In the genomic region with DNA sequence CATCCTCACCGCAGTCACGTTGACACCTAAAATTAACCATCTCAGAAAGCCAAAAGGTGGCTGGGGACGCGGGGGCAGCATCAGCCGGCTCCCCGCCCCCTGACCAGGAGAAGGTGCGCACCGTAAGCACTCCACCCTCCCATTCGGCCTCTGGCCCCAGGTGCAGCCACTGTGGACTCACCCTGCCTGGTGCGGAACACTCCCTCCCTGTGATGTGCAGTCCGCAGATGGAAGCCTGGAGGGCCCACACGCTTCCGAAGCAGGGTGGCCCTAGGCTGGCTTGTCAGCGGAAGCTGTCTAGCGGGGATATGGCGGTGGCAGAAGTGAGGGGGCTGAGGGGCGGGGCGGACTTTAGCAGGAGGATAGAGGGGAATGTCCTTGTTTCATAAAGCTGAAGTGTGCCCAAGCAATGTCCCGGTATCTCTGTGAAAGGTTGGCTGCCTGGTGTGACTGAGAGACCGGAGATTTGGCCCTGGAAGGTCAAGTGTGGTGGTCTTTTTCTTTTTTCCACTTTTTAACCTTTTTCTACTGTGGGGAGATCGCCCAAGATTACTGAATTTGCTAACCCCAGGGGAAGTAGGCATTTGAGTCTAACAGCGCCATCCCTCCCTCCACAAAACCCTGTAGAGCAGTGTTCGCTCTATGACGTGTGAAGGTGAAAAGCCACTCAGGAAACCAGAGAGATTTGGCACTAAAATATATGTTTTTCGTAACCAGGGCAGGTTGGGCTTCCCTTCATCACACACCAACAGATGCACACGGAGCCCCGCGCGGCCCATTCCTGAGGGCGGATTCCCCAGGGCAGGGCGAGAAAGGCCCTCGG, we compare ENCODE assay signal across 12 cellular contexts.
DNase-seq lines count a peak whose midpoint lies in the region; ATAC-seq, FAIRE-seq and TF ChIP-seq lines count a peak whose summit lies in the region.
"Had no signal": no experiment of that assay in that cellular context is flagged by ENCODE, and none has a peak within 500 bp of the region (broad histone marks: within the 10 kb centered on the region; RNA-seq: fewer than 3 reads in every experiment).

No MANE protein-coding gene starts in this region.

- H2BK120ac ChIP-seq in H9 (ENCODE audit: low read depth, low read length, poor library complexity, severe bottlenecking), result no peak overlapping the region

- H4K91ac ChIP-seq in H9 (ENCODE audit: insufficient read length, low read depth, low read length), result no peak overlapping the region

- H2AFZ ChIP-seq in H9 (ENCODE audit: low read length) (no peak overlapping the region), keratinocyte (ENCODE audit: control insufficient read depth, low read length) (peak overlapping the region; percentile 40)

- no peaks in the 10 kb centered on the region for H3K9me1 ChIP-seq in keratinocyte (ENCODE audit: control insufficient read depth, extremely low read depth, insufficient read depth, low read length)

- H3K79me1 ChIP-seq in H9 (ENCODE audit: insufficient read depth, low read depth, low read length, poor library complexity, severe bottlenecking), result no peaks in the 10 kb centered on the region

- H3K56ac ChIP-seq in H9 (ENCODE audit: insufficient read length, low read depth, low read length), result no peak overlapping the region

- no peak for TF ChIP-seq POLR2A in spleen (IDR thresholded peaks at IDR 0.05)

- intact Hi-C loops in spleen (cut with DNase I; ENCODE audit: low total_unique reads), result loop anchor here (10.0 kb wide), 1 partner anchor 625 kb away; no protein-coding TSS in a partner anchor
- intact Hi-C loops in activated T-helper 1 cell treated with anti-CD3 and anti-CD28 coated beads, Interleukin-12 subunit alpha, Interleukin-12 subunit beta, Interleukin-2, Interleukin-4 antibody, amounts not matched to agents 30 ng/mL and 10 ng/mL and 1 ng/mL, durations not matched to agents 14 hours and 24 hours and 36 hours (cut with micrococcal nuclease), result no loop called here

- peak overlapping the region; percentile 24 to 34; a peak in 2 of 5 replicates for H3K4me3 Mint-ChIP-seq in H9
- no peak overlapping the region for H3K4me3 Mint-ChIP-seq in activated T-helper 1 cell treated with anti-CD3 and anti-CD28 coated beads, Interleukin-12 subunit alpha, Interleukin-12 subunit beta, Interleukin-2, Interleukin-4 antibody, amounts not matched to agents 30 ng/mL and 10 ng/mL and 1 ng/mL, durations not matched to agents 14 hours and 24 hours and 36 hours

- H3K27ac ChIP-seq in H9 (ENCODE audit: insufficient read length, low read depth, low read length) (no peak overlapping the region), VCaP (peak overlapping the region; percentile 55; the same call in 1 of the 2 replicates), keratinocyte (ENCODE audit: control insufficient read depth, insufficient read depth, low read length) (no peak overlapping the region), spleen (peak overlapping the region in 3 of 8 donors; percentile 18 to 62 (median 61))
- H3K27ac ChIP-seq: suprapubic skin had no signal

- H3K27ac Mint-ChIP-seq in H9, result no peak overlapping the region; a peak in 1 of 7 replicates
- no peak overlapping the region for H3K27ac Mint-ChIP-seq in activated T-helper 1 cell treated with anti-CD3 and anti-CD28 coated beads, Interleukin-12 subunit alpha, Interleukin-12 subunit beta, Interleukin-2, Interleukin-4 antibody, amounts not matched to agents 30 ng/mL and 10 ng/mL and 1 ng/mL, durations not matched to agents 14 hours and 24 hours and 36 hours

- no peak overlapping the region for H4K8ac ChIP-seq in H9 (replicated peaks; ENCODE audit: insufficient read length, low read depth, low read length)

- FAIRE-seq in keratinocyte (lab: Jason Lieb, UNC), result no peak

- H3K4me3 ChIP-seq in keratinocyte (ENCODE audit: control insufficient read depth in 2 of 3, extremely low read depth in 1 of 3, insufficient read depth in 2 of 3, low read depth in 1 of 3, low read length in 3 of 3) (no peak overlapping the region), spleen (peak overlapping the region in 6 of 8 donors; percentile 8 to 62 (median 29))
- H3K4me3 ChIP-seq: mucosa of descending colon had no signal

- dilution Hi-C loops in keratinocyte (cut with MboI; ENCODE audit: extremely low pct_ligation_motif_present, low sequenced_read_pairs), result no loop called here

- H3K4me1 Mint-ChIP-seq in H9, result peaks cover 9 to 16% of the 10 kb centered on the region in 2 experiments
- H3K4me1 Mint-ChIP-seq in activated T-helper 1 cell treated with anti-CD3 and anti-CD28 coated beads, Interleukin-12 subunit alpha, Interleukin-12 subunit beta, Interleukin-2, Interleukin-4 antibody, amounts not matched to agents 30 ng/mL and 10 ng/mL and 1 ng/mL, durations not matched to agents 14 hours and 24 hours and 36 hours (ENCODE audit: low read depth), result peaks cover 5% of the 10 kb centered on the region

- peak overlapping the region; percentile 41 for H3K4me2 ChIP-seq in H9 (ENCODE audit: insufficient read depth, insufficient read length, low read length)
- peak overlapping the region; percentile 27 for H3K4me2 ChIP-seq in keratinocyte (ENCODE audit: control insufficient read depth, extremely low read depth, insufficient read depth, low read depth, low read length)

- no peaks in the 10 kb centered on the region; a peak in 2 of 7 replicates for H3K36me3 Mint-ChIP-seq in H9 (ENCODE audit: insufficient read depth in 1 of 3, low read depth in 3 of 3)
- H3K36me3 Mint-ChIP-seq in activated T-helper 1 cell treated with anti-CD3 and anti-CD28 coated beads, Interleukin-12 subunit alpha, Interleukin-12 subunit beta, Interleukin-2, Interleukin-4 antibody, amounts not matched to agents 30 ng/mL and 10 ng/mL and 1 ng/mL, durations not matched to agents 14 hours and 24 hours and 36 hours (ENCODE audit: low read depth), result no peaks in the 10 kb centered on the region

- no peak overlapping the region for H2AK5ac ChIP-seq in H9 (ENCODE audit: insufficient read length, low read length)

- no peak overlapping the region for H3K23ac ChIP-seq in H9 (ENCODE audit: insufficient read length, low read depth, low read length)

- H4K20me1 ChIP-seq in H9 (ENCODE audit: control insufficient read depth, insufficient read depth, insufficient read length), result peaks cover 4% of the 10 kb centered on the region
- H4K20me1 ChIP-seq in keratinocyte (ENCODE audit: control insufficient read depth, extremely low read depth, insufficient read depth, low read length), result no peaks in the 10 kb centered on the region

- H3K36me3 ChIP-seq in keratinocyte (ENCODE audit: control insufficient read depth in 2 of 2, extremely low read depth in 1 of 2, insufficient read depth in 2 of 2, low read length in 2 of 2) (no peaks in the 10 kb centered on the region), spleen (no peaks in the 10 kb centered on the region)
- H3K36me3 ChIP-seq: right atrium auricular region, suprapubic skin had no signal

- no peaks in the 10 kb centered on the region for H3K23me2 ChIP-seq in H9 (ENCODE audit: insufficient read length, low read depth, low read length, poor library complexity, severe bottlenecking)

- H3K9ac ChIP-seq in H9 (ENCODE audit: extremely low read depth, insufficient read length, low read length), result no peak overlapping the region
- H3K9ac ChIP-seq in keratinocyte (ENCODE audit: control insufficient read depth, extremely low read depth, insufficient read depth, low read length), result no peak overlapping the region

- no peak overlapping the region for H2BK5ac ChIP-seq in H9 (ENCODE audit: insufficient read length, low read length)

- no peak for ATAC-seq in HG02840 (IDR thresholded peaks at IDR 0.05; ENCODE audit: low FRiP score, unreplicated experiment)

- H3K18ac ChIP-seq in H9 (ENCODE audit: insufficient read length, low read depth, low read length), result no peak overlapping the region

- H3K4ac ChIP-seq in H9 (ENCODE audit: low read depth, low read length), result no peak overlapping the region

- H3K79me2 ChIP-seq in H9 (ENCODE audit: insufficient read depth, low read length), result no peaks in the 10 kb centered on the region
- H3K79me2 ChIP-seq in keratinocyte (ENCODE audit: control insufficient read depth, insufficient read depth, low read length), result no peaks in the 10 kb centered on the region

- H3K9me3 ChIP-seq in H9 (ENCODE audit: control insufficient read depth, low read depth, low read length), result no peaks in the 10 kb centered on the region
- H3K9me3 ChIP-seq in keratinocyte (ENCODE audit: control insufficient read depth, low read depth, low read length), result no peaks in the 10 kb centered on the region
- no peaks in the 10 kb centered on the region for H3K9me3 ChIP-seq in spleen
- H3K9me3 ChIP-seq: mucosa of descending colon, right atrium auricular region, suprapubic skin had no signal

- peak overlapping the region; percentile 17; the same call in 1 of the 2 replicates for H3K14ac ChIP-seq in H9 (ENCODE audit: insufficient read depth, low read length)

- no peak overlapping the region for H2BK20ac ChIP-seq in H9 (ENCODE audit: low read depth, low read length, poor library complexity, severe bottlenecking)

- WGBS in H9 (ENCODE audit: extremely low coverage, insufficient read length, low lambda C conversion rate), result no CpG with 5 or more reads among the region's 32 CpGs
- 82 to 89% (median 84%) methylated on average over 31 to 32 of the region's 32 CpGs for WGBS in spleen, 5 donors

- DNase-seq in H9 (no peak), keratinocyte (ENCODE audit: low read depth, low spot score) (no peak), spleen (no peak), NCI-H2227 treated with DMSO at 0.1 percent for 48 hours (lab: John Stamatoyannopoulos, UW) (no peak)
- DNase-seq in activated T-helper 1 cell treated with anti-CD3 and anti-CD28 coated beads, Interleukin-12 subunit alpha, Interleukin-12 subunit beta, Interleukin-2, Interleukin-4 antibody, amounts not matched to agents 30 ng/mL and 10 ng/mL and 1 ng/mL, durations not matched to agents 14 hours and 24 hours and 36 hours (ENCODE audit: low spot score), result no peak
- DNase-seq: NCI-H1092, NCI-H446 treated with DMSO at 0.1 percent for 48 hours had no signal

- no peaks in the 10 kb centered on the region for H3K4me1 ChIP-seq in H9 (ENCODE audit: insufficient read depth, low read length)
- no peaks in the 10 kb centered on the region for H3K4me1 ChIP-seq in keratinocyte (ENCODE audit: control insufficient read depth, extremely low read depth, insufficient read depth, low read length)
- peaks cover 3 to 20% (median 11%) of the 10 kb centered on the region in 6 donors for H3K4me1 ChIP-seq in spleen

- H4K5ac ChIP-seq in H9 (ENCODE audit: insufficient read length, low read depth, low read length), result no peak overlapping the region

- no peak overlapping the region for H3T11ph ChIP-seq in H9 (ENCODE audit: low read length)

- H3K27me3 Mint-ChIP-seq in H9 (ENCODE audit: low read depth), result peaks cover 39% of the 10 kb centered on the region
- peaks cover 5% of the 10 kb centered on the region for H3K27me3 Mint-ChIP-seq in activated T-helper 1 cell treated with anti-CD3 and anti-CD28 coated beads, Interleukin-12 subunit alpha, Interleukin-12 subunit beta, Interleukin-2, Interleukin-4 antibody, amounts not matched to agents 30 ng/mL and 10 ng/mL and 1 ng/mL, durations not matched to agents 14 hours and 24 hours and 36 hours (ENCODE audit: insufficient read depth)

- TF ChIP-seq CTCF in H9 (conservative IDR thresholded peaks at IDR 0.05), result no peak
- no peak for TF ChIP-seq CTCF in VCaP (conservative IDR thresholded peaks at IDR 0.05)
- no peak for TF ChIP-seq CTCF in keratinocyte (optimal IDR thresholded peaks at IDR 0.05 in 1 of 3, IDR thresholded peaks at IDR 0.05 in 1 of 3, conservative IDR thresholded peaks at IDR 0.05 in 1 of 3; ENCODE audit: extremely low read depth in 1 of 3, insufficient read depth in 2 of 3, low read length in 3 of 3)
- TF ChIP-seq CTCF in spleen (IDR thresholded peaks at IDR 0.05 in 8 of 11, conservative IDR thresholded peaks at IDR 0.05 in 3 of 11), result no peak

- H2BK15ac ChIP-seq in H9 (ENCODE audit: low read depth, low read length), result no peak overlapping the region

- no peaks in the 10 kb centered on the region for H3K9me3 Mint-ChIP-seq in H9
- H3K9me3 Mint-ChIP-seq in activated T-helper 1 cell treated with anti-CD3 and anti-CD28 coated beads, Interleukin-12 subunit alpha, Interleukin-12 subunit beta, Interleukin-2, Interleukin-4 antibody, amounts not matched to agents 30 ng/mL and 10 ng/mL and 1 ng/mL, durations not matched to agents 14 hours and 24 hours and 36 hours, result no peaks in the 10 kb centered on the region

- H3K27me3 ChIP-seq in H9 (ENCODE audit: insufficient read depth, low read length), result peaks cover 6% of the 10 kb centered on the region; the same call in 1 of the 2 replicates
- peaks cover 10% of the 10 kb centered on the region for H3K27me3 ChIP-seq in keratinocyte (ENCODE audit: control insufficient read depth, extremely low read depth, insufficient read depth, low read length)
- peaks cover 0 to 36% (median 0%) of the 10 kb centered on the region in 7 donors for H3K27me3 ChIP-seq in spleen (replicated peaks in 1 of 7)
- H3K27me3 ChIP-seq: right atrium auricular region had no signal

- no peak overlapping the region for H2BK12ac ChIP-seq in H9 (ENCODE audit: insufficient read length, low read depth, low read length)

Comparison
In these comparisons a context has a peak if more than half of its experiments do, and no peak if none do; other contexts are left out.
1. H3K4me3 ChIP-seq: peak in spleen (6 of 8); none in keratinocyte (0 of 3).